In the genomic region with DNA sequence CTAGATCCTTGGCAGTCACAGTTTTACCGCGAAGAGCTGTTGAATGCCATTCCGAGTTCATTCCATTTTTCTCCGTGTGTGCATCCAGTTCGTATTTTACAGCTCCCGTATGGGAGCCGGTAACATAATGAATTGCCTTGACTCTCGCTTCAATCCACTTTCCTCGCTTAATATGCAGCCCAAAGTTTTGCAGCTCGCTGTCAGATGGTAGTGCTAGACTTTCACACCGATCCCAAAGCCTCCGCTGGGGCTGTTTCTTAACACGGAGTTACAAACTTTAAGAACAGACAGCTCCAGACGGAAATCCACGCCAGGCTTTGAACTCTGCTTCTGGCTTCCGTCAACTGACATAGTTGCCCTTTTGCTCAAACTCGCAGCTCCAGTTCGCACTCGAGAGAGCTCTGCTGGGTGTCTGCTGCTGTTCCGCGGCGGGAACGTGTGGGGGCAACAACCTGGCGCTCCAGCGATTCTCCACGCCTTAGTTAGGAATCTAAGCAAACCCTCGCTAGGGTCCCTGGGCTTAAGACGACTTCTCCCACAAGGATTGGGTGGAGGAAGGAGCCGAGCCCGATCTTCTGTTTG, we compare ENCODE assay signal across 8 cellular contexts. TPM values are rescaled to one million over a fixed set of nuclear protein-coding genes. Genes with fewer than 3 reads are reported as not detected.
DNase-seq lines count a peak whose midpoint lies in the region; ATAC-seq lines count a peak whose summit lies in the region.

No MANE protein-coding gene starts in this region.

- DNase-seq in DMS79 treated with DMSO at 0.1 percent for 48 hours (lab: John Stamatoyannopoulos, UW) (peak; percentile 97), NCI-H345 treated with DMSO at 0.1 percent for 48 hours (lab: John Stamatoyannopoulos, UW; ENCODE audit: unreplicated experiment) (peak; percentile 94), cerebellum (ENCODE audit: low spot score) (peak; percentile 85), islet precursor cell (peak; percentile 96)
- peak; percentile 63 for DNase-seq in activated CD4-positive, CD25-positive, alpha-beta regulatory T cell treated with anti-CD3 and anti-CD28 coated beads, Interleukin-2, amount 50 U/mL, for 72 hours
- DNase-seq in stimulated activated CD4-positive, alpha-beta T cell treated with anti-CD3 and anti-CD28 coated beads, Interleukin-12 subunit alpha, Interleukin-12 subunit beta, amount 100 ng/mL, for 24 hours (ENCODE audit: low read depth in 2 of 2) = peak; percentile 62 to 63

- ATAC-seq in HG02642 (IDR thresholded peaks at IDR 0.05; ENCODE audit: poor library complexity, unreplicated experiment) (peak; percentile 27), HG03095 (IDR thresholded peaks at IDR 0.05; ENCODE audit: unreplicated experiment) (no peak)

RNA-seq across cellular contexts. Expression of a gene that starts 3.5 kb away (rescaled TPM):
- 39.1 TPM for total RNA-seq in cerebellum
